In genomic region chr2:148555622-148556294, GRCh38 we compare ENCODE assay signal across 24 cellular contexts.
DNase-seq lines count a peak whose midpoint lies in the region; ATAC-seq, FAIRE-seq and TF ChIP-seq lines count a peak whose summit lies in the region.
"Had no signal": no experiment of that assay in that cellular context is flagged by ENCODE, and none has a peak within 500 bp of the region (broad histone marks: within the 10 kb centered on the region; RNA-seq: fewer than 3 reads in every experiment).

No MANE protein-coding gene starts in this region.

- no peak overlapping the region for H4K91ac ChIP-seq in H1 (replicated peaks; ENCODE audit: insufficient read length, low read length)

- no peak overlapping the region for H2AFZ ChIP-seq in HepG2 (ENCODE audit: low read length)
- H2AFZ ChIP-seq in H1 (ENCODE audit: low read length): no peak overlapping the region

- H3K27me3 Mint-ChIP-seq in activated T-helper 1 cell treated with anti-CD3 and anti-CD28 coated beads, Interleukin-12 subunit alpha, Interleukin-12 subunit beta, Interleukin-2, Interleukin-4 antibody, amounts not matched to agents 30 ng/mL and 10 ng/mL and 1 ng/mL, durations not matched to agents 14 hours and 24 hours and 36 hours (ENCODE audit: insufficient read depth): no peaks in the 10 kb centered on the region
- H3K27me3 Mint-ChIP-seq: CD4-positive, alpha-beta T cell; CD8-positive, alpha-beta memory T cell had no signal

- no peak overlapping the region for H2BK12ac ChIP-seq in H1 (ENCODE audit: low read depth, low read length)

- H2BK5ac ChIP-seq in H1 (ENCODE audit: low read depth, low read length): no peak overlapping the region

- H3K4me1 Mint-ChIP-seq in activated T-helper 1 cell treated with anti-CD3 and anti-CD28 coated beads, Interleukin-12 subunit alpha, Interleukin-12 subunit beta, Interleukin-2, Interleukin-4 antibody, amounts not matched to agents 30 ng/mL and 10 ng/mL and 1 ng/mL, durations not matched to agents 14 hours and 24 hours and 36 hours (ENCODE audit: low read depth): peaks cover 6% of the 10 kb centered on the region
- H3K4me1 Mint-ChIP-seq: CD14-positive monocyte, H9 had no signal

- no peak overlapping the region for H2AK5ac ChIP-seq in H1 (ENCODE audit: low read depth, low read length)

- CTCF ChIA-PET in HepG2 (lab: Yijun Ruan, JAX; ENCODE audit: low intra/inter-chr PET ratio, low total read pairs): no interaction called here
- CTCF ChIA-PET in H1 (lab: Charles Lee; ENCODE audit: partially characterized antibody): interaction anchor here (0.7 to 2.1 kb wide), 4 partner anchors 12 to 434 kb away, joined by 3 to 8 read pairs (median 4); no protein-coding TSS in a partner anchor

- H3K79me2 ChIP-seq in HepG2 (ENCODE audit: insufficient read depth, low read length) (no peaks in the 10 kb centered on the region), H1 (ENCODE audit: control insufficient read depth in 1 of 2, insufficient read depth in 2 of 2, low read length in 2 of 2) (no peaks in the 10 kb centered on the region)

- no peak overlapping the region for H3K14ac ChIP-seq in H1 (ENCODE audit: insufficient read length)

- H3K9me3 ChIP-seq in HepG2 (ENCODE audit: low read length) (0 out of 2 replicates have a peak, but pooled peaks cover 8% of the 10 kb centered on the region), right lobe of liver (no peaks in the 10 kb centered on the region), H1 (ENCODE audit: insufficient read depth in 2 of 2, low read depth in 1 of 2, low read length in 1 of 2) (peaks cover 0 to 8% of the 10 kb centered on the region in 2 experiments; a peak in 2 of 4 replicates)
- H3K9me3 ChIP-seq: A549, BE2C had no signal

- H3K4me3 Mint-ChIP-seq in activated T-helper 1 cell treated with anti-CD3 and anti-CD28 coated beads, Interleukin-12 subunit alpha, Interleukin-12 subunit beta, Interleukin-2, Interleukin-4 antibody, amounts not matched to agents 30 ng/mL and 10 ng/mL and 1 ng/mL, durations not matched to agents 14 hours and 24 hours and 36 hours: no peak overlapping the region
- H3K4me3 Mint-ChIP-seq: CD14-positive monocyte; CD4-positive, alpha-beta T cell; H9 had no signal

- DNase-seq in HepG2 (ENCODE audit: low spot score): no peak
- DNase-seq in right lobe of liver: no peak
- DNase-seq in H1 (ENCODE audit: low read depth in 1 of 2, low spot score in 2 of 2): no peak
- no peak for DNase-seq in sciatic nerve (ENCODE audit: low spot score)
- no peak for DNase-seq in activated T-helper 1 cell treated with anti-CD3 and anti-CD28 coated beads, Interleukin-12 subunit alpha, Interleukin-12 subunit beta, Interleukin-2, Interleukin-4 antibody, amounts not matched to agents 30 ng/mL and 10 ng/mL and 1 ng/mL, durations not matched to agents 14 hours and 24 hours and 36 hours (ENCODE audit: low spot score)
- DNase-seq: 8988T; ACHN; AML-193; BE2C; CD4-positive, alpha-beta T cell; CD8-positive, alpha-beta memory T cell; DMS 273 treated with DMSO at 0.1 percent for 48 hours; DMS79; EL; GDM1; H9 had no signal

- no peak overlapping the region for H2BK15ac ChIP-seq in H1 (ENCODE audit: low read length)

- TF ChIP-seq RAD21 in HepG2 (CRISPR knock-in tag; IDR thresholded peaks at IDR 0.05) (no peak), Ishikawa (IDR thresholded peaks at IDR 0.05; ENCODE audit: low read depth) (no peak), H1 (IDR thresholded peaks at IDR 0.05 in 1 of 2, conservative IDR thresholded peaks at IDR 0.05 in 1 of 2; ENCODE audit: low read depth in 2 of 2, low read length in 2 of 2) (no peak)

- no peak overlapping the region for H2BK20ac ChIP-seq in H1 (ENCODE audit: low read length)

- H3K4me3 ChIP-seq in HepG2 (replicated peaks in 1 of 3; ENCODE audit: insufficient read depth in 1 of 3, low read depth in 2 of 3, low read length in 3 of 3) (no peak overlapping the region), right lobe of liver (no peak overlapping the region), H1 (ENCODE audit: extremely low read depth in 1 of 4, insufficient read depth in 2 of 4, low read depth in 3 of 4, low read length in 4 of 4) (no peak overlapping the region)
- H3K4me3 ChIP-seq: A549; BLaER1 treated with 17β-estradiol and CSF1 and Interleukin-3, amounts not matched to agents 10 nM and 100 nM; GM12878 had no signal

- H3K9me3 Mint-ChIP-seq in activated T-helper 1 cell treated with anti-CD3 and anti-CD28 coated beads, Interleukin-12 subunit alpha, Interleukin-12 subunit beta, Interleukin-2, Interleukin-4 antibody, amounts not matched to agents 30 ng/mL and 10 ng/mL and 1 ng/mL, durations not matched to agents 14 hours and 24 hours and 36 hours: peaks cover 6% of the 10 kb centered on the region
- H3K9me3 Mint-ChIP-seq: CD4-positive, alpha-beta T cell had no signal

- no peaks in the 10 kb centered on the region for H3K36me3 ChIP-seq in HepG2 (replicated peaks in 1 of 2; ENCODE audit: control insufficient read depth in 1 of 2, insufficient read depth in 2 of 2, low read length in 2 of 2)
- H3K36me3 ChIP-seq in right lobe of liver: no peaks in the 10 kb centered on the region
- H3K36me3 ChIP-seq in H1 (ENCODE audit: control insufficient read depth in 2 of 4, insufficient read depth in 4 of 4, low read length in 3 of 4): no peaks in the 10 kb centered on the region
- H3K36me3 ChIP-seq: BE2C; BLaER1 treated with 17β-estradiol and CSF1 and Interleukin-3, amounts not matched to agents 10 nM and 100 nM had no signal

- H4K20me1 ChIP-seq in HepG2 (ENCODE audit: insufficient read depth, low read length) (no peaks in the 10 kb centered on the region), H1 (replicated peaks in 1 of 2; ENCODE audit: control insufficient read depth in 1 of 2, insufficient read depth in 2 of 2, low read length in 2 of 2) (no peaks in the 10 kb centered on the region)
- H4K20me1 ChIP-seq: BLaER1 treated with 17β-estradiol and CSF1 and Interleukin-3, amounts not matched to agents 10 nM and 100 nM had no signal

- no peak overlapping the region for H3K18ac ChIP-seq in H1 (ENCODE audit: extremely low read depth, low read length)

- no peaks in the 10 kb centered on the region for H3K79me1 ChIP-seq in H1 (ENCODE audit: low read depth, low read length)

- H3K27ac ChIP-seq in HepG2 (ENCODE audit: extremely low read length, insufficient read depth, low read length) (no peak overlapping the region), right lobe of liver (no peak overlapping the region), H1 (ENCODE audit: low read depth, low read length) (no peak overlapping the region)
- H3K27ac ChIP-seq: A549 had no signal

- H3K4me1 ChIP-seq in HepG2 (ENCODE audit: insufficient read depth, low read length) (peaks cover 10% of the 10 kb centered on the region), right lobe of liver (no peaks in the 10 kb centered on the region), H1 (replicated peaks in 1 of 4; ENCODE audit: control insufficient read depth in 3 of 4, insufficient read depth in 4 of 4, low read length in 3 of 4) (peaks cover 5 to 16% (median 10%) of the 10 kb centered on the region in 4 experiments; a peak in 6 of 7 replicates)
- H3K4me1 ChIP-seq: A549, BE2C had no signal

- TF ChIP-seq POLR2A in HepG2 (IDR thresholded peaks at IDR 0.05; ENCODE audit: insufficient read depth in 1 of 2, low read depth in 2 of 2, low read length in 2 of 2) (no peak), right lobe of liver (IDR thresholded peaks at IDR 0.05) (no peak), H1 (IDR thresholded peaks at IDR 0.05; ENCODE audit: control extremely low read depth in 1 of 2, low read depth in 2 of 2, low read length in 2 of 2) (no peak)

- ATAC-seq in HepG2 (no peak), right lobe of liver (no peak), sciatic nerve (no peak)
- ATAC-seq: A549, GM12878, HCT116 had no signal

- no peaks in the 10 kb centered on the region for H3K36me3 Mint-ChIP-seq in activated T-helper 1 cell treated with anti-CD3 and anti-CD28 coated beads, Interleukin-12 subunit alpha, Interleukin-12 subunit beta, Interleukin-2, Interleukin-4 antibody, amounts not matched to agents 30 ng/mL and 10 ng/mL and 1 ng/mL, durations not matched to agents 14 hours and 24 hours and 36 hours (ENCODE audit: low read depth)
- H3K36me3 Mint-ChIP-seq: CD14-positive monocyte had no signal

- TF ChIP-seq EP300 in HepG2 (IDR thresholded peaks at IDR 0.05; ENCODE audit: low read depth in 2 of 2, low read length in 2 of 2) (no peak), HepG2 (CRISPR knock-in tag; IDR thresholded peaks at IDR 0.05; ENCODE audit: borderline replicate concordance) (no peak), Ishikawa (IDR thresholded peaks at IDR 0.05; ENCODE audit: borderline replicate concordance) (no peak), H1 (IDR thresholded peaks at IDR 0.05; ENCODE audit: borderline replicate concordance in 1 of 2, low read depth in 2 of 2, low read length in 2 of 2) (no peak)

- TF ChIP-seq CTCF in HepG2 (CRISPR knock-in tag; IDR thresholded peaks at IDR 0.05) (no peak), right lobe of liver (IDR thresholded peaks at IDR 0.05) (no peak), H1 (IDR thresholded peaks at IDR 0.05; ENCODE audit: control extremely low read depth in 1 of 3, insufficient read depth in 1 of 3, low read depth in 1 of 3, low read length in 3 of 3) (no peak)

- no peaks in the 10 kb centered on the region for H3K23me2 ChIP-seq in H1 (ENCODE audit: low read depth, low read length)

- H3K4ac ChIP-seq in H1 (replicated peaks; ENCODE audit: insufficient read length, low read depth, low read length): no peak overlapping the region

- no peak overlapping the region for H4K5ac ChIP-seq in H1 (ENCODE audit: insufficient read length, low read depth, low read length)

- FAIRE-seq in HepG2 (lab: Jason Lieb, UNC) (no peak), H1 (lab: Jason Lieb, UNC) (no peak)
- FAIRE-seq: A549, D721Med, GM12878, GM19239 had no signal

- peaks cover 0 to 9% of the 10 kb centered on the region in 2 experiments; a peak in 2 of 5 replicates for H3K27me3 ChIP-seq in HepG2 (ENCODE audit: control insufficient read depth in 1 of 2, insufficient read depth in 2 of 2, low read length in 2 of 2)
- no peaks in the 10 kb centered on the region for H3K27me3 ChIP-seq in right lobe of liver
- peaks cover 0 to 4% (median 0%) of the 10 kb centered on the region in 4 experiments; a peak in 1 of 7 replicates for H3K27me3 ChIP-seq in H1 (replicated peaks in 1 of 4; ENCODE audit: control insufficient read depth in 3 of 4, extremely low read depth in 1 of 4, insufficient read depth in 3 of 4, low read length in 3 of 4)
- H3K27me3 ChIP-seq: BE2C; BLaER1 treated with 17β-estradiol and CSF1 and Interleukin-3, amounts not matched to agents 10 nM and 100 nM had no signal

- no peak overlapping the region for H3K23ac ChIP-seq in H1 (ENCODE audit: insufficient read length)

- no peak overlapping the region for H3K9ac ChIP-seq in HepG2 (ENCODE audit: insufficient read depth, low read depth, low read length)
- H3K9ac ChIP-seq in H1 (replicated peaks in 1 of 4; ENCODE audit: extremely low read depth in 1 of 4, low read depth in 3 of 4, low read length in 3 of 4): no peak overlapping the region
- H3K9ac ChIP-seq: BLaER1 treated with 17β-estradiol and CSF1 and Interleukin-3, amounts not matched to agents 10 nM and 100 nM had no signal

- intact Hi-C loops in HepG2 (cut with micrococcal nuclease; ENCODE audit: unreplicated experiment): no loop called here
- intact Hi-C loops in right lobe of liver (cut with DNase I): no loop called here
- intact Hi-C loops in sciatic nerve (cut with DNase I): no loop called here
- intact Hi-C loops in activated T-helper 1 cell treated with anti-CD3 and anti-CD28 coated beads, Interleukin-12 subunit alpha, Interleukin-12 subunit beta, Interleukin-2, Interleukin-4 antibody, amounts not matched to agents 30 ng/mL and 10 ng/mL and 1 ng/mL, durations not matched to agents 14 hours and 24 hours and 36 hours (cut with micrococcal nuclease): no loop called here

- POLR2A ChIA-PET in HepG2 (lab: Yijun Ruan, JAX) (no interaction called here), H1 (lab: Charles Lee; ENCODE audit: partially characterized antibody) (no interaction called here)

- H3K4me2 ChIP-seq in HepG2 (ENCODE audit: low read depth, low read length) (no peak overlapping the region), H1 (ENCODE audit: insufficient read depth in 1 of 2, low read depth in 2 of 2, low read length in 2 of 2) (no peak overlapping the region)
- H3K4me2 ChIP-seq: A549; BLaER1 treated with 17β-estradiol and CSF1 and Interleukin-3, amounts not matched to agents 10 nM and 100 nM had no signal

- no peak overlapping the region for H2BK120ac ChIP-seq in H1 (replicated peaks; ENCODE audit: low read depth, low read length)

- H4K8ac ChIP-seq in H1 (ENCODE audit: extremely low read depth, insufficient read depth, low read length): no peak overlapping the region

- in situ Hi-C loops in HepG2 (cut with HindIII; ENCODE audit: extremely low pct_ligation_motif_present, low pct_unique_long_range_greater_than_20kb): no loop called here

- WGBS in HepG2 (ENCODE audit: low lambda C conversion rate): 16% methylated on average over 6 of the region's 6 CpGs
- WGBS in right lobe of liver (ENCODE audit: insufficient coverage, low coverage, low lambda C conversion rate, missing lambda C conversion rate): 72% methylated on average over 6 of the region's 6 CpGs
- 91% methylated on average over 6 of the region's 6 CpGs; no CpG with 5 or more reads in 1 of the 2 experiments for WGBS in H1 (ENCODE audit: extremely low coverage in 1 of 2, insufficient coverage in 1 of 2, insufficient read length in 1 of 2, insufficient replicate concordance in 2 of 2, low coverage in 1 of 2, low lambda C conversion rate in 2 of 2, missing lambda C conversion rate in 1 of 2), 2 experiments

- H3K27ac Mint-ChIP-seq in activated T-helper 1 cell treated with anti-CD3 and anti-CD28 coated beads, Interleukin-12 subunit alpha, Interleukin-12 subunit beta, Interleukin-2, Interleukin-4 antibody, amounts not matched to agents 30 ng/mL and 10 ng/mL and 1 ng/mL, durations not matched to agents 14 hours and 24 hours and 36 hours: no peak overlapping the region
- H3K27ac Mint-ChIP-seq: CD14-positive monocyte; CD4-positive, alpha-beta T cell; H9 had no signal

- BruUV-seq in HepG2 (replicated peaks; lab: Mats Ljungman, UMichigan): no TSS peak

- no peak overlapping the region for H3K56ac ChIP-seq in H1 (replicated peaks; ENCODE audit: insufficient read length, low read depth, low read length)

Comparison
In these comparisons a context has a peak if more than half of its experiments do, and no peak if none do; other contexts are left out.
1. Of the 41 proteins assayed by ChIP-seq in both HepG2 and H1: peak only in HepG2: none; only in H1: none; in both: CEBPB; in neither: 40.